ENCODE assay signal across 3 cellular contexts in genomic region chr1:224411766-224412165, GRCh38.
TF ChIP-seq lines count a peak whose summit lies in the region.

No MANE protein-coding gene starts in this region.

TF ChIP-seq in SK-N-SH treated with all-trans-retinoic acid at 6 μM for 48 hours, 23 proteins besides CTCF, POLR2A, EP300 and RAD21:
- TF ChIP-seq PPARA (CRISPR knock-in tag; IDR thresholded peaks at IDR 0.05; ENCODE audit: borderline replicate concordance) (no peak), CSRNP3 (CRISPR knock-in tag; IDR thresholded peaks at IDR 0.05) (no peak), ZFP3 (CRISPR knock-in tag; IDR thresholded peaks at IDR 0.05) (no peak), ESRRG (CRISPR knock-in tag; IDR thresholded peaks at IDR 0.05) (no peak)

TF ChIP-seq in SK-N-SH, 30 proteins besides CTCF, POLR2A, EP300 and RAD21:
- TF ChIP-seq MXI1 (IDR thresholded peaks at IDR 0.05; ENCODE audit: low read depth, low read length) (no peak), GABPA (IDR thresholded peaks at IDR 0.05; ENCODE audit: low read depth) (no peak), TAF1 (IDR thresholded peaks at IDR 0.05; ENCODE audit: borderline replicate concordance, low read depth, low read length) (no peak), JUND (IDR thresholded peaks at IDR 0.05) (no peak), ELF1 (IDR thresholded peaks at IDR 0.05) (no peak), POLR2AphosphoS5 (IDR thresholded peaks at IDR 0.05; ENCODE audit: low read depth, low read length) (no peak), YY1 (IDR thresholded peaks at IDR 0.05; ENCODE audit: low read depth) (no peak), RCOR1 (IDR thresholded peaks at IDR 0.05; ENCODE audit: low read length) (no peak), SMC3 (IDR thresholded peaks at IDR 0.05; ENCODE audit: low read depth, low read length) (no peak), RFX5 (IDR thresholded peaks at IDR 0.05; ENCODE audit: low read length) (no peak), CHD2 (IDR thresholded peaks at IDR 0.05; ENCODE audit: low read length, partially characterized antibody) (no peak), IRF3 (IDR thresholded peaks at IDR 0.05; ENCODE audit: low read depth, low read length) (no peak), TCF12 (IDR thresholded peaks at IDR 0.05) (no peak), FOSL2 (IDR thresholded peaks at IDR 0.05; ENCODE audit: borderline replicate concordance, low read depth) (no peak), NFIC (IDR thresholded peaks at IDR 0.05; ENCODE audit: borderline replicate concordance) (no peak), ZBTB33 (IDR thresholded peaks at IDR 0.05; ENCODE audit: borderline replicate concordance, low read depth) (no peak), FOXM1 (IDR thresholded peaks at IDR 0.05; ENCODE audit: low read depth) (no peak)
- TF ChIP-seq, protein P1, sequence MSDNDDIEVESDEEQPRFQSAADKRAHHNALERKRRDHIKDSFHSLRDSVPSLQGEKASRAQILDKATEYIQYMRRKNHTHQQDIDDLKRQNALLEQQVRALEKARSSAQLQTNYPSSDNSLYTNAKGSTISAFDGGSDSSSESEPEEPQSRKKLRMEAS (IDR thresholded peaks at IDR 0.05; ENCODE audit: low read depth), result no peak
- TF ChIP-seq, protein P2, sequence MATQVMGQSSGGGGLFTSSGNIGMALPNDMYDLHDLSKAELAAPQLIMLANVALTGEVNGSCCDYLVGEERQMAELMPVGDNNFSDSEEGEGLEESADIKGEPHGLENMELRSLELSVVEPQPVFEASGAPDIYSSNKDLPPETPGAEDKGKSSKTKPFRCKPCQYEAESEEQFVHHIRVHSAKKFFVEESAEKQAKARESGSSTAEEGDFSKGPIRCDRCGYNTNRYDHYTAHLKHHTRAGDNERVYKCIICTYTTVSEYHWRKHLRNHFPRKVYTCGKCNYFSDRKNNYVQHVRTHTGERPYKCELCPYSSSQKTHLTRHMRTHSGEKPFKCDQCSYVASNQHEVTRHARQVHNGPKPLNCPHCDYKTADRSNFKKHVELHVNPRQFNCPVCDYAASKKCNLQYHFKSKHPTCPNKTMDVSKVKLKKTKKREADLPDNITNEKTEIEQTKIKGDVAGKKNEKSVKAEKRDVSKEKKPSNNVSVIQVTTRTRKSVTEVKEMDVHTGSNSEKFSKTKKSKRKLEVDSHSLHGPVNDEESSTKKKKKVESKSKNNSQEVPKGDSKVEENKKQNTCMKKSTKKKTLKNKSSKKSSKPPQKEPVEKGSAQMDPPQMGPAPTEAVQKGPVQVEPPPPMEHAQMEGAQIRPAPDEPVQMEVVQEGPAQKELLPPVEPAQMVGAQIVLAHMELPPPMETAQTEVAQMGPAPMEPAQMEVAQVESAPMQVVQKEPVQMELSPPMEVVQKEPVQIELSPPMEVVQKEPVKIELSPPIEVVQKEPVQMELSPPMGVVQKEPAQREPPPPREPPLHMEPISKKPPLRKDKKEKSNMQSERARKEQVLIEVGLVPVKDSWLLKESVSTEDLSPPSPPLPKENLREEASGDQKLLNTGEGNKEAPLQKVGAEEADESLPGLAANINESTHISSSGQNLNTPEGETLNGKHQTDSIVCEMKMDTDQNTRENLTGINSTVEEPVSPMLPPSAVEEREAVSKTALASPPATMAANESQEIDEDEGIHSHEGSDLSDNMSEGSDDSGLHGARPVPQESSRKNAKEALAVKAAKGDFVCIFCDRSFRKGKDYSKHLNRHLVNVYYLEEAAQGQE (IDR thresholded peaks at IDR 0.05; ENCODE audit: low read depth, low read length), result no peak
- TF ChIP-seq, protein P3, sequence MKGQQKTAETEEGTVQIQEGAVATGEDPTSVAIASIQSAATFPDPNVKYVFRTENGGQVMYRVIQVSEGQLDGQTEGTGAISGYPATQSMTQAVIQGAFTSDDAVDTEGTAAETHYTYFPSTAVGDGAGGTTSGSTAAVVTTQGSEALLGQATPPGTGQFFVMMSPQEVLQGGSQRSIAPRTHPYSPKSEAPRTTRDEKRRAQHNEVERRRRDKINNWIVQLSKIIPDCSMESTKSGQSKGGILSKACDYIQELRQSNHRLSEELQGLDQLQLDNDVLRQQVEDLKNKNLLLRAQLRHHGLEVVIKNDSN (IDR thresholded peaks at IDR 0.05; ENCODE audit: borderline replicate concordance, low read depth), result no peak

TF ChIP-seq in K562, 482 proteins besides CTCF, POLR2A, EP300 and RAD21:
- TF ChIP-seq POLR2B (IDR thresholded peaks at IDR 0.05; ENCODE audit: low read depth, partially characterized antibody) (peak; percentile 26), HDAC8 (tag; IDR thresholded peaks at IDR 0.05) (no peak), POLR2AphosphoS5 (IDR thresholded peaks at IDR 0.05; ENCODE audit: control insufficient read depth, insufficient read depth, low read depth, low read length) (0 out of 2 replicates have a peak, but pooled peaks have one; percentile 21)
